Comparison of ENCODE assay signal across 10 cellular contexts in genomic region chr1:154867841-154868610, GRCh38. TPM values are rescaled to one million over a fixed set of nuclear protein-coding genes. Genes with fewer than 3 reads are reported as not detected.
DNase-seq lines count a peak whose midpoint lies in the region.
"Had no signal": no experiment of that assay in that cellular context is flagged by ENCODE, and none has a peak within 500 bp of the region (broad histone marks: within the 10 kb centered on the region; RNA-seq: fewer than 3 reads in every experiment).

No MANE protein-coding gene starts in this region.

- peak overlapping the region; percentile 76 for H3K4me3 ChIP-seq in SJCRH30
- peak overlapping the region; percentile 50; the same call in 1 of the 2 replicates for H3K4me3 ChIP-seq in iPS-20b (ENCODE audit: low read length)
- peak overlapping the region; percentile 67 to 76 for H3K4me3 ChIP-seq in stomach smooth muscle (ENCODE audit: low read length in 2 of 2)

- H3K9ac ChIP-seq in iPS-20b (ENCODE audit: low read depth, low read length) (peak overlapping the region; percentile 16; the same call in 1 of the 2 replicates), stomach smooth muscle (ENCODE audit: low read length in 2 of 2) (peak overlapping the region; percentile 13 to 51)

- peaks cover 33% of the 10 kb centered on the region for H3K4me1 ChIP-seq in SJCRH30
- peaks cover 24% of the 10 kb centered on the region; the same call in 1 of the 2 replicates for H3K4me1 ChIP-seq in iPS-20b (ENCODE audit: insufficient read depth, low read length)
- peaks cover 26% of the 10 kb centered on the region for H3K4me1 ChIP-seq in stomach smooth muscle (ENCODE audit: control insufficient read depth, insufficient read depth, low read length)

- H3K27me3 ChIP-seq in SJCRH30 (no peaks in the 10 kb centered on the region), iPS-20b (ENCODE audit: insufficient read depth, low read length) (peaks cover 34% of the 10 kb centered on the region), stomach smooth muscle (ENCODE audit: control insufficient read depth in 1 of 2, insufficient read depth in 2 of 2, low read length in 2 of 2) (peaks cover 0 to 13% of the 10 kb centered on the region in 2 donors)

- H3K36me3 ChIP-seq in SJCRH30: no peaks in the 10 kb centered on the region
- H3K36me3 ChIP-seq in iPS-20b (ENCODE audit: insufficient read depth, low read depth, low read length): no peaks in the 10 kb centered on the region
- no peaks in the 10 kb centered on the region for H3K36me3 ChIP-seq in stomach smooth muscle (ENCODE audit: control insufficient read depth in 2 of 2, insufficient read depth in 2 of 2, low read length in 2 of 2)

- H3K9me3 ChIP-seq in SJCRH30 (replicated peaks) (no peaks in the 10 kb centered on the region), iPS-20b (ENCODE audit: insufficient read depth, low read depth, low read length) (no peaks in the 10 kb centered on the region), stomach smooth muscle (ENCODE audit: control insufficient read depth in 2 of 2, low read length in 2 of 2) (no peaks in the 10 kb centered on the region)

- H3K27ac ChIP-seq in SJCRH30 (peak overlapping the region; percentile 98), iPS-20b (ENCODE audit: low read length) (no peak overlapping the region), stomach smooth muscle (ENCODE audit: low read length) (no peak overlapping the region)

- peak; percentile 21 for DNase-seq in NCI-H1105 treated with DMSO at 0.1 percent for 48 hours (lab: John Stamatoyannopoulos, UW)
- no peak for DNase-seq in NCI-H1105 (lab: John Stamatoyannopoulos, UW)
- peak; percentile 59 to 70 for DNase-seq in SJCRH30
- DNase-seq in LoVo (ENCODE audit: low spot score): no peak
- no peak for DNase-seq in HK-2 (ENCODE audit: unreplicated experiment)
- DNase-seq in H4 (ENCODE audit: low spot score): no peak
- DNase-seq: activated T-cell treated with anti-CD3 and anti-CD28 coated beads, Interleukin-2, amount 50 U/mL, for 4 hours; cortex of kidney had no signal

RNA-seq across cellular contexts. Expression of gene KCNN3, which starts 2.1 kb away (rescaled TPM):
- 27.7 and 29.3 TPM in 2 replicates for total RNA-seq in SJCRH30 (2014; rRNA removed; shearing (Covaris generic))
- total RNA-seq in H4 (2014; rRNA removed; shearing (Covaris generic)): 0.06 and 0.41 TPM in 2 replicates

Comparison
In these comparisons a context has a peak if more than half of its experiments do, and no peak if none do; other contexts are left out.
1. DNase-seq: peak in NCI-H1105 treated with DMSO at 0.1 percent for 48 hours (single experiment) and SJCRH30 (2 of 2); none in NCI-H1105 (single experiment), LoVo (single experiment), HK-2 (single experiment) and H4 (single experiment).
2. RNA of gene KCNN3, which starts 2.1 kb away (total RNA-seq): 27.7 to 29.3 TPM in SJCRH30; 0.06 to 0.41 TPM in H4; every median in the first group is over 10 times any median in the second.
3. Peak in every context shown above with its lines, with median percentiles within 50 percentile points of each other: H3K4me3 ChIP-seq.